22 cellular contexts compared by ENCODE assay signal in the genomic region with DNA sequence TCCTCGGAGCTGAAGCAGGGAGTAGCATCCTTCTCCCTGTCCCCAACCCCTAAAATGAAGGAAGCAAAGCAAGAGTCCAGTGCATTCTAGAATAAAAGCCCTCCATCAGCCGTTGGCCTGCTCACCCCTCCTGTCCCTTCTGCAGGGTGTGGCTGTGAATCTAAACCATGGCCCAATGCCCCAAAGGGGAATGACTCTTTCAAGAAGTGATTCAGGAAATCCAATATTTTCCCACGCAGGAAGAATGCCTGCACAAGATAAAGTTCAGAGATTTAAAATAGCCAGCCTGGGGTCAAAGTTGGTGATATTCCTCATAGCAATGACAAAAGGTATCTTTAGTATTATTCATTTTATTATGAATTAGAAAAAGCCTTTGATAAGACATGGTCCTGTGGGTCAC. TPM values are rescaled to one million over a fixed set of nuclear protein-coding genes. Genes with fewer than 3 reads are reported as not detected.
A peak's percentile ranks its signal among the peaks of the same experiment; 100 is the strongest.
DNase-seq lines count a peak whose midpoint lies in the region; ATAC-seq and TF ChIP-seq lines count a peak whose summit lies in the region.
"Had no signal": no experiment of that assay in that cellular context is flagged by ENCODE, and none has a peak within 500 bp of the region (broad histone marks: within the 10 kb centered on the region; RNA-seq: fewer than 3 reads in every experiment).

No MANE protein-coding gene starts in this region.

- H3K4me3 ChIP-seq in BLaER1 treated with 17β-estradiol and CSF1 and Interleukin-3, amounts not matched to agents 10 nM and 100 nM, result no peak overlapping the region
- H3K4me3 ChIP-seq in fibroblast of mammary gland (ENCODE audit: control insufficient read depth, low read depth, low read length) (no peak overlapping the region), sigmoid colon (no peak overlapping the region), HAP-1 (no peak overlapping the region)
- H3K4me3 ChIP-seq: ascending aorta, prostate gland had no signal

- WGBS in sigmoid colon, 2 donors, result 53% methylated on average over 3 of the region's 3 CpGs

- intact Hi-C loops in sigmoid colon (cut with DNase I), result no loop called here

- no peaks in the 10 kb centered on the region for H4K20me1 ChIP-seq in BLaER1 treated with 17β-estradiol and CSF1 and Interleukin-3, amounts not matched to agents 10 nM and 100 nM

- TF ChIP-seq EP300 in sigmoid colon (IDR thresholded peaks at IDR 0.05), result no peak

- ATAC-seq in GM18909 (IDR thresholded peaks at IDR 0.05; ENCODE audit: poor library complexity, unreplicated experiment), result no peak
- ATAC-seq: WTC11 had no signal

- H3K36me3 ChIP-seq in BLaER1 treated with 17β-estradiol and CSF1 and Interleukin-3, amounts not matched to agents 10 nM and 100 nM, result no peaks in the 10 kb centered on the region
- H3K36me3 ChIP-seq in sigmoid colon (no peaks in the 10 kb centered on the region), HAP-1 (replicated peaks) (no peaks in the 10 kb centered on the region)
- H3K36me3 ChIP-seq: ascending aorta, prostate gland had no signal

- no peak for TF ChIP-seq POLR2A in sigmoid colon (IDR thresholded peaks at IDR 0.05)

- H3K36me3 Mint-ChIP-seq in immature natural killer cell, result no peaks in the 10 kb centered on the region
- H3K36me3 Mint-ChIP-seq: activated naive CD4-positive, alpha-beta T cell treated with anti-CD3 and anti-CD28 coated beads, Interleukin-2, amount 10 ng/mL, durations not matched to agents 7 days and 5 days; WTC11 had no signal

- H3K27me3 ChIP-seq in BLaER1 treated with 17β-estradiol and CSF1 and Interleukin-3, amounts not matched to agents 10 nM and 100 nM, result no peaks in the 10 kb centered on the region
- H3K27me3 ChIP-seq in sigmoid colon, result no peaks in the 10 kb centered on the region
- no peaks in the 10 kb centered on the region for H3K27me3 ChIP-seq in HAP-1 (ENCODE audit: low read depth)
- H3K27me3 ChIP-seq: ascending aorta had no signal

- H3K4me2 ChIP-seq in BLaER1 treated with 17β-estradiol and CSF1 and Interleukin-3, amounts not matched to agents 10 nM and 100 nM, result peak overlapping the region in 7 of 11 experiments; percentile 3 to 37 (median 23); a peak in 10 of 22 replicates

- in situ Hi-C loops in HAP-1 (cut with MboI; ENCODE audit: low sequenced_read_pairs), result no loop called here

- TF ChIP-seq CTCF in fibroblast of mammary gland (conservative IDR thresholded peaks at IDR 0.05; ENCODE audit: control insufficient read depth, insufficient read depth, low read depth, low read length), result no peak
- no peak for TF ChIP-seq CTCF in sigmoid colon (IDR thresholded peaks at IDR 0.05)

- no peak overlapping the region for H3K4me3 Mint-ChIP-seq in immature natural killer cell
- H3K4me3 Mint-ChIP-seq: activated CD4-positive, alpha-beta memory T cell treated with anti-CD3 and anti-CD28 coated beads, Interleukin-2, amount 10 ng/mL, durations not matched to agents 7 days and 5 days; activated naive CD4-positive, alpha-beta T cell treated with anti-CD3 and anti-CD28 coated beads, Interleukin-2, amount 10 ng/mL, durations not matched to agents 7 days and 5 days; activated T-cell treated with anti-CD3 and anti-CD28 coated beads, Interleukin-2, amount 50 U/mL, for 24 hours; endodermal cell; neural crest cell; WTC11 had no signal

- H3K4me1 ChIP-seq in BLaER1 treated with 17β-estradiol and CSF1 and Interleukin-3, amounts not matched to agents 10 nM and 100 nM, result peaks cover 6 to 35% (median 21%) of the 10 kb centered on the region in 10 experiments
- H3K4me1 ChIP-seq in sigmoid colon, result no peaks in the 10 kb centered on the region
- no peaks in the 10 kb centered on the region for H3K4me1 ChIP-seq in HAP-1
- H3K4me1 ChIP-seq: ascending aorta, prostate gland had no signal

- H3K4me1 Mint-ChIP-seq in immature natural killer cell, result peaks cover 0 to 26% of the 10 kb centered on the region in 2 donors
- H3K4me1 Mint-ChIP-seq: activated CD4-positive, alpha-beta memory T cell treated with anti-CD3 and anti-CD28 coated beads, Interleukin-2, amount 10 ng/mL, durations not matched to agents 7 days and 5 days; activated naive CD4-positive, alpha-beta T cell treated with anti-CD3 and anti-CD28 coated beads, Interleukin-2, amount 10 ng/mL, durations not matched to agents 7 days and 5 days had no signal

- H3K9me3 ChIP-seq in BLaER1 treated with 17β-estradiol and CSF1 and Interleukin-3, amounts not matched to agents 10 nM and 100 nM (replicated peaks in 1 of 11), result no peaks in the 10 kb centered on the region
- H3K9me3 ChIP-seq in sigmoid colon (no peaks in the 10 kb centered on the region), HAP-1 (no peaks in the 10 kb centered on the region)
- H3K9me3 ChIP-seq: ascending aorta, Caco-2, prostate gland had no signal

- H3K9ac ChIP-seq in BLaER1 treated with 17β-estradiol and CSF1 and Interleukin-3, amounts not matched to agents 10 nM and 100 nM, result no peak overlapping the region

- DNase-seq in LHCN-M2 (ENCODE audit: low read depth) (peak; percentile 7), fibroblast of mammary gland (ENCODE audit: low read depth) (peak; percentile 19), sigmoid colon (peak; percentile 45), HAP-1 (ENCODE audit: low spot score in 2 of 2) (no peak), immature natural killer cell (no peak)
- DNase-seq: activated CD4-positive, alpha-beta memory T cell treated with anti-CD3 and anti-CD28 coated beads, Interleukin-2, amount 10 ng/mL, durations not matched to agents 7 days and 5 days; activated naive CD4-positive, alpha-beta T cell treated with anti-CD3 and anti-CD28 coated beads, Interleukin-2, amount 10 ng/mL, durations not matched to agents 7 days and 5 days; activated T-cell treated with anti-CD3 and anti-CD28 coated beads, Interleukin-2, amount 50 U/mL, for 24 hours; Caco-2; hippocampal formation; NCI-H774; OCI-M1 had no signal

- H3K9me3 Mint-ChIP-seq in immature natural killer cell, result no peaks in the 10 kb centered on the region
- H3K9me3 Mint-ChIP-seq: activated CD4-positive, alpha-beta memory T cell treated with anti-CD3 and anti-CD28 coated beads, Interleukin-2, amount 10 ng/mL, durations not matched to agents 7 days and 5 days; activated naive CD4-positive, alpha-beta T cell treated with anti-CD3 and anti-CD28 coated beads, Interleukin-2, amount 10 ng/mL, durations not matched to agents 7 days and 5 days; activated T-cell treated with anti-CD3 and anti-CD28 coated beads, Interleukin-2, amount 50 U/mL, for 24 hours; endodermal cell; WTC11 had no signal

- H3K27ac ChIP-seq in BLaER1 treated with 17β-estradiol and CSF1 and Interleukin-3, amounts not matched to agents 10 nM and 100 nM, result no peak overlapping the region
- H3K27ac ChIP-seq in sigmoid colon, result peak overlapping the region in 1 of 4 donors; percentile 21
- H3K27ac ChIP-seq: ascending aorta had no signal

- peaks cover 2 to 13% (median 5%) of the 10 kb centered on the region in 3 donors for H3K27me3 Mint-ChIP-seq in immature natural killer cell (ENCODE audit: low read depth in 3 of 3)

- no peak overlapping the region for H3K27ac Mint-ChIP-seq in immature natural killer cell
- H3K27ac Mint-ChIP-seq: activated CD4-positive, alpha-beta memory T cell treated with anti-CD3 and anti-CD28 coated beads, Interleukin-2, amount 10 ng/mL, durations not matched to agents 7 days and 5 days; activated naive CD4-positive, alpha-beta T cell treated with anti-CD3 and anti-CD28 coated beads, Interleukin-2, amount 10 ng/mL, durations not matched to agents 7 days and 5 days; activated T-cell treated with anti-CD3 and anti-CD28 coated beads, Interleukin-2, amount 50 U/mL, for 24 hours; WTC11 had no signal

RNA-seq across cellular contexts. Expression of a gene that starts 38.5 kb away (rescaled TPM):
- total RNA-seq in LHCN-M2 (2014; rRNA removed) (0.11 and 0.32 TPM in 2 replicates), sigmoid colon (1 to 10 TPM; 3.3 to 10.0 (median 6.8) TPM)
- 0.04 TPM for polyA plus RNA-seq in LHCN-M2 (2012)
- polyA plus RNA-seq in sigmoid colon (10 to 100 TPM in 1 of 3 donors, 1 to 10 TPM in 2; 1.8 to 22.1 (median 3.2) TPM), immature natural killer cell (not detected)
- total RNA-seq: activated CD4-positive, alpha-beta memory T cell treated with anti-CD3 and anti-CD28 coated beads, Interleukin-2, amount 10 ng/mL, durations not matched to agents 7 days and 5 days; mononuclear cell; SK-MEL-5; T-helper 2 cell treated with Interferon-gamma antibody and Interleukin-4, amounts not matched to agents 100 ng/mL and 5 ng/mL, for 36 hours had no signal

Comparison
In these comparisons a context has a peak if more than half of its experiments do, and no peak if none do; other contexts are left out.
1. DNase-seq: peak in LHCN-M2 (single experiment), fibroblast of mammary gland (single experiment) and sigmoid colon (single experiment); none in HAP-1 (0 of 2) and immature natural killer cell (0 of 3).